Comparison of ENCODE assay signal across 1 cellular context in genomic region chr2:10242998-10243925, GRCh38.
TF ChIP-seq lines count a peak whose summit lies in the region.

No MANE protein-coding gene starts in this region.

TF ChIP-seq in WTC11, 78 proteins besides CTCF, POLR2A, EP300 and RAD21 (continued from another document):
- TF ChIP-seq, protein P1, sequence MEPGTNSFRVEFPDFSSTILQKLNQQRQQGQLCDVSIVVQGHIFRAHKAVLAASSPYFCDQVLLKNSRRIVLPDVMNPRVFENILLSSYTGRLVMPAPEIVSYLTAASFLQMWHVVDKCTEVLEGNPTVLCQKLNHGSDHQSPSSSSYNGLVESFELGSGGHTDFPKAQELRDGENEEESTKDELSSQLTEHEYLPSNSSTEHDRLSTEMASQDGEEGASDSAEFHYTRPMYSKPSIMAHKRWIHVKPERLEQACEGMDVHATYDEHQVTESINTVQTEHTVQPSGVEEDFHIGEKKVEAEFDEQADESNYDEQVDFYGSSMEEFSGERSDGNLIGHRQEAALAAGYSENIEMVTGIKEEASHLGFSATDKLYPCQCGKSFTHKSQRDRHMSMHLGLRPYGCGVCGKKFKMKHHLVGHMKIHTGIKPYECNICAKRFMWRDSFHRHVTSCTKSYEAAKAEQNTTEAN (CRISPR knock-in tag; IDR thresholded peaks at IDR 0.05): no peak
- TF ChIP-seq SMAD3 (CRISPR knock-in tag; IDR thresholded peaks at IDR 0.05; ENCODE audit: borderline replicate concordance) (no peak), HMGA2 (CRISPR knock-in tag; IDR thresholded peaks at IDR 0.05) (no peak), SP1 (CRISPR knock-in tag; conservative IDR thresholded peaks at IDR 0.05) (no peak)
